18 cellular contexts compared by ENCODE assay signal in the genomic region with DNA sequence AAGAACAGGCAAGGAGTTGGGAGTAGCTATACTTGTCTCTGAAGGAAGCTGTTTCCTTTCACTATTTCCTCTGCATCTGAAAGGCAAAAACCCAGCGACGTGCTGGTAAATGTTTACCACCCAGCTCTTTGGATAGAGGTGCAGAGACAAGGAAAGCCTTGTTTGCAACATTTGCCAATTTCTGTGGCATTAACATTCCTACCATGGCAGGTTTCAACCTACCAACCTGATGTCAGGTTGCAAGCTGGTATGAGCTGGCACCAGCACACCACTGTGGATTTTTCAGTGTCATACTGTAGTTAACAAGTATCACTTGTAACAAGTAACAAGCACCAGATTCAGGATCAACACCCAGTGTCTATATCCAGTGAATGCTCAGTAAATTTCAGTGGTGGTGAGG.
DNase-seq lines count a peak whose midpoint lies in the region; ATAC-seq and TF ChIP-seq lines count a peak whose summit lies in the region.
"Had no signal": no experiment of that assay in that cellular context is flagged by ENCODE, and none has a peak within 500 bp of the region (broad histone marks: within the 10 kb centered on the region; RNA-seq: fewer than 3 reads in every experiment).

No MANE protein-coding gene starts in this region.

- DNase-seq in Calu3 (peak; percentile 15), astrocyte of the hippocampus (ENCODE audit: low read depth, low spot score) (peak; percentile 32), mesendoderm (no peak), OCI-LY7 (ENCODE audit: low spot score) (no peak), T-helper 9 cell (no peak)
- DNase-seq in stimulated activated effector memory CD8-positive, alpha-beta T cell treated with anti-CD3 and anti-CD28 coated beads, Interleukin-12 subunit alpha, Interleukin-12 subunit beta, amount 100 ng/mL, for 72 hours (ENCODE audit: low spot score in 2 of 2) = no peak
- DNase-seq: CD4-positive, CD25-positive, alpha-beta regulatory T cell; CD8-positive, alpha-beta T cell; DMS53; DMS79 treated with DMSO at 0.1 percent for 48 hours; GF-D8; GOT3; H7; HCEC 1CT had no signal

- H3K79me1 ChIP-seq in mesendoderm (ENCODE audit: low read length) = no peaks in the 10 kb centered on the region

- no peak overlapping the region for H3K4me2 ChIP-seq in mesendoderm (ENCODE audit: low read length)
- H3K4me2 ChIP-seq in OCI-LY7 (ENCODE audit: low read length) = no peak overlapping the region
- H3K4me2 ChIP-seq: BLaER1 had no signal

- ATAC-seq in stimulated activated effector memory CD8-positive, alpha-beta T cell treated with anti-CD3 and anti-CD28 coated beads, Interleukin-12 subunit alpha, Interleukin-12 subunit beta, amount 100 ng/mL, for 72 hours = no peak
- ATAC-seq: CD8-positive, alpha-beta T cell had no signal

- no peak overlapping the region for H2BK120ac ChIP-seq in mesendoderm (ENCODE audit: low read depth, low read length)

- H3K36me3 ChIP-seq in mesendoderm (ENCODE audit: control insufficient read depth, insufficient read depth, low read length) = no peaks in the 10 kb centered on the region
- peaks cover 3% of the 10 kb centered on the region; the same call in 1 of the 2 replicates for H3K36me3 ChIP-seq in OCI-LY7 (ENCODE audit: insufficient read depth, low read length)
- H3K36me3 ChIP-seq: BLaER1 had no signal

- H3K9ac ChIP-seq in mesendoderm (ENCODE audit: low read length) = no peak overlapping the region
- H3K9ac ChIP-seq: BLaER1 had no signal

- WGBS in mesendoderm (ENCODE audit: extremely low coverage, insufficient coverage, low lambda C conversion rate) = no CpG with 5 or more reads among the region's 2 CpGs

- H2AFZ ChIP-seq in OCI-LY7 (ENCODE audit: low read length) = no peak overlapping the region

- no peak overlapping the region for H4K5ac ChIP-seq in mesendoderm (ENCODE audit: low read length)

- H3K4me3 Mint-ChIP-seq in Calu3 (ENCODE audit: low read depth, unreplicated experiment) = no peak overlapping the region
- no peak overlapping the region for H3K4me3 Mint-ChIP-seq in stimulated activated effector memory CD8-positive, alpha-beta T cell treated with anti-CD3 and anti-CD28 coated beads, Interleukin-12 subunit alpha, Interleukin-12 subunit beta, amount 100 ng/mL, for 72 hours
- H3K4me3 Mint-ChIP-seq: B cell; CD4-positive, CD25-positive, alpha-beta regulatory T cell; CD8-positive, alpha-beta T cell had no signal

- peak overlapping the region; percentile 2 for H2AK5ac ChIP-seq in mesendoderm (ENCODE audit: low read length)

- H3K18ac ChIP-seq in mesendoderm (ENCODE audit: low read length) = peak overlapping the region; percentile 29

- no peaks in the 10 kb centered on the region for H4K20me1 ChIP-seq in OCI-LY7 (ENCODE audit: insufficient read depth, low read length)
- H4K20me1 ChIP-seq: BLaER1 had no signal

- H3K4ac ChIP-seq in mesendoderm (ENCODE audit: low read depth, low read length) = no peak overlapping the region

- no peaks in the 10 kb centered on the region for H3K9me2 ChIP-seq in OCI-LY7 (ENCODE audit: insufficient read depth, low read length)

- no peak overlapping the region for H2BK5ac ChIP-seq in mesendoderm (ENCODE audit: low read length)

- no peak overlapping the region for H3K27ac ChIP-seq in mesendoderm (ENCODE audit: low read depth, low read length)
- H3K27ac ChIP-seq in OCI-LY7 (ENCODE audit: low read depth, low read length, poor library complexity, severe bottlenecking) = no peak overlapping the region
- H3K27ac ChIP-seq: 22Rv1, BLaER1, C4-2B had no signal

- BruUV-seq in Calu3 (replicated peaks; lab: Mats Ljungman, UMichigan) = no TSS peak
- no TSS peak for BruUV-seq in OCI-LY7 (replicated peaks; lab: Mats Ljungman, UMichigan)

- H3K9me3 ChIP-seq in OCI-LY7 (ENCODE audit: low read length) = peaks cover 5% of the 10 kb centered on the region; the same call in 1 of the 2 replicates
- H3K9me3 ChIP-seq: BLaER1 had no signal

- TF ChIP-seq CTCF in Calu3 (IDR thresholded peaks at IDR 0.05; ENCODE audit: unreplicated experiment) = no peak
- TF ChIP-seq CTCF in OCI-LY7 (conservative IDR thresholded peaks at IDR 0.05; ENCODE audit: low read length) = no peak

- H3K27me3 Mint-ChIP-seq in Calu3 (ENCODE audit: unreplicated experiment) = peaks cover 24% of the 10 kb centered on the region

- no peaks in the 10 kb centered on the region for H3K27me3 ChIP-seq in mesendoderm (ENCODE audit: insufficient read depth, low read length, poor library complexity)
- H3K27me3 ChIP-seq: BLaER1 had no signal

- H3K36me3 Mint-ChIP-seq in Calu3 (ENCODE audit: insufficient read depth, unreplicated experiment) = no peaks in the 10 kb centered on the region
- H3K36me3 Mint-ChIP-seq in stimulated activated effector memory CD8-positive, alpha-beta T cell treated with anti-CD3 and anti-CD28 coated beads, Interleukin-12 subunit alpha, Interleukin-12 subunit beta, amount 100 ng/mL, for 72 hours = no peaks in the 10 kb centered on the region
- H3K36me3 Mint-ChIP-seq: CD4-positive, CD25-positive, alpha-beta regulatory T cell; CD8-positive, alpha-beta T cell had no signal

- CTCF ChIA-PET in Calu3 (lab: Charles Lee) = interaction anchor here (1.1 to 1.3 kb wide), 2 partner anchors 8 kb away, joined by 3 read pairs; no protein-coding TSS in a partner anchor
- CTCF ChIA-PET in OCI-LY7 (lab: Charles Lee; ENCODE audit: unreplicated experiment) = no interaction called here

- H3K4me1 Mint-ChIP-seq in Calu3 (ENCODE audit: low read depth, unreplicated experiment) = peaks cover 19% of the 10 kb centered on the region
- H3K4me1 Mint-ChIP-seq in stimulated activated effector memory CD8-positive, alpha-beta T cell treated with anti-CD3 and anti-CD28 coated beads, Interleukin-12 subunit alpha, Interleukin-12 subunit beta, amount 100 ng/mL, for 72 hours = no peaks in the 10 kb centered on the region
- H3K4me1 Mint-ChIP-seq: B cell; CD4-positive, CD25-positive, alpha-beta regulatory T cell had no signal

- H3K79me2 ChIP-seq in mesendoderm (ENCODE audit: control insufficient read depth, insufficient read depth, low read length) (no peaks in the 10 kb centered on the region), OCI-LY7 (ENCODE audit: insufficient read depth, low read depth, low read length) (no peaks in the 10 kb centered on the region)

- no peaks in the 10 kb centered on the region for H3K9me3 Mint-ChIP-seq in Calu3 (ENCODE audit: low read depth, unreplicated experiment)
- peaks cover 4% of the 10 kb centered on the region for H3K9me3 Mint-ChIP-seq in stimulated activated effector memory CD8-positive, alpha-beta T cell treated with anti-CD3 and anti-CD28 coated beads, Interleukin-12 subunit alpha, Interleukin-12 subunit beta, amount 100 ng/mL, for 72 hours
- H3K9me3 Mint-ChIP-seq: CD8-positive, alpha-beta T cell had no signal

- H4K8ac ChIP-seq in mesendoderm (ENCODE audit: low read depth, low read length) = no peak overlapping the region

- intact Hi-C loops in Calu3 (cut with micrococcal nuclease; ENCODE audit: unreplicated experiment) (loop anchor here (10.0 kb wide), 1 partner anchor 154 kb away; no protein-coding TSS in a partner anchor), OCI-LY7 (cut with micrococcal nuclease; ENCODE audit: unreplicated experiment) (no loop called here)

- no peak overlapping the region for H3K27ac Mint-ChIP-seq in Calu3 (ENCODE audit: unreplicated experiment)
- H3K27ac Mint-ChIP-seq in stimulated activated effector memory CD8-positive, alpha-beta T cell treated with anti-CD3 and anti-CD28 coated beads, Interleukin-12 subunit alpha, Interleukin-12 subunit beta, amount 100 ng/mL, for 72 hours = no peak overlapping the region
- H3K27ac Mint-ChIP-seq: B cell; CD4-positive, CD25-positive, alpha-beta regulatory T cell; CD8-positive, alpha-beta T cell had no signal

- POLR2A ChIA-PET in OCI-LY7 (lab: Charles Lee) = interaction anchor here (0.6 to 1.5 kb wide), 2 partner anchors 33 to 1268 kb away, joined by 3 to 5 read pairs; no protein-coding TSS in a partner anchor

- H3K4me3 ChIP-seq in mesendoderm (ENCODE audit: low read length) (no peak overlapping the region), OCI-LY7 (ENCODE audit: low read depth, low read length, poor library complexity, severe bottlenecking) (no peak overlapping the region)
- H3K4me3 ChIP-seq: BLaER1 had no signal

- no peak overlapping the region for H2BK15ac ChIP-seq in mesendoderm (replicated peaks; ENCODE audit: low read depth)

- no peak overlapping the region for H3K56ac ChIP-seq in mesendoderm (ENCODE audit: low read length)

- no peak overlapping the region for H3K23ac ChIP-seq in mesendoderm (ENCODE audit: low read length)

- H3K4me1 ChIP-seq in mesendoderm (ENCODE audit: control insufficient read depth, low read depth, low read length) = no peaks in the 10 kb centered on the region
- peaks cover 29% of the 10 kb centered on the region for H3K4me1 ChIP-seq in OCI-LY7 (ENCODE audit: insufficient read depth, low read length, poor library complexity, severe bottlenecking)

Comparison
In these comparisons a context has a peak if more than half of its experiments do, and no peak if none do; other contexts are left out.
1. DNase-seq: peak in Calu3 (single experiment) and astrocyte of the hippocampus (single experiment); none in mesendoderm (single experiment), OCI-LY7 (single experiment), stimulated activated effector memory CD8-positive, alpha-beta T cell treated with anti-CD3 and anti-CD28 coated beads, Interleukin-12 subunit alpha, Interleukin-12 subunit beta, amount 100 ng/mL, for 72 hours (0 of 2) and T-helper 9 cell (single experiment).